8 cellular contexts compared by ENCODE assay signal in genomic region chr7:157272351-157273207, GRCh38.
DNase-seq lines count a peak whose midpoint lies in the region; ATAC-seq, FAIRE-seq and TF ChIP-seq lines count a peak whose summit lies in the region.

No MANE protein-coding gene starts in this region.

- peak overlapping the region; percentile 60 for H3K4me3 Mint-ChIP-seq in astrocyte (ENCODE audit: unreplicated experiment)
- H3K4me3 Mint-ChIP-seq in mesothelial cell of epicardium = no peak overlapping the region

- H2AFZ ChIP-seq in astrocyte (ENCODE audit: low read depth, low read length) = no peak overlapping the region
- H2AFZ ChIP-seq in MM.1S (ENCODE audit: low read length) = no peak overlapping the region

- peak in 2 of 3 experiments; percentile 27 to 62 for DNase-seq in NCI-H1417 (lab: John Stamatoyannopoulos, UW)
- DNase-seq in NCI-H1417 treated with DMSO at 0.1 percent for 48 hours (lab: John Stamatoyannopoulos, UW) = no peak
- no peak for DNase-seq in astrocyte (ENCODE audit: low read depth)
- DNase-seq in mesothelial cell of epicardium (ENCODE audit: low spot score in 2 of 2, unreplicated experiment in 2 of 2) = no peak
- no peak for DNase-seq in substantia nigra (lab: John Stamatoyannopoulos, UW)
- no peak for DNase-seq in NCI-H510A treated with DMSO at 0.1 percent for 48 hours (lab: John Stamatoyannopoulos, UW)
- no peak for DNase-seq in MM.1S

- ATAC-seq in GM21423 (IDR thresholded peaks at IDR 0.05; ENCODE audit: unreplicated experiment) = no peak

- H3K27ac Mint-ChIP-seq in astrocyte (ENCODE audit: unreplicated experiment) (peak overlapping the region; percentile 79), mesothelial cell of epicardium (peak overlapping the region; percentile 54)

- no peaks in the 10 kb centered on the region for H3K9me2 ChIP-seq in MM.1S (replicated peaks; ENCODE audit: insufficient read depth, low read length)

- FAIRE-seq in astrocyte (lab: Jason Lieb, UNC) = no peak

- H3K9ac ChIP-seq in astrocyte (ENCODE audit: low read length) = peak overlapping the region; percentile 62
- H3K9ac ChIP-seq in MM.1S (ENCODE audit: low read length) = no peak overlapping the region

- H3K36me3 ChIP-seq in astrocyte (ENCODE audit: insufficient read depth, low read length) (peaks cover 16% of the 10 kb centered on the region), MM.1S (replicated peaks; ENCODE audit: insufficient read depth, low read length) (peaks cover 11% of the 10 kb centered on the region; the same call in 1 of the 2 replicates)

- H3K9me3 Mint-ChIP-seq in astrocyte (ENCODE audit: unreplicated experiment) (no peaks in the 10 kb centered on the region), mesothelial cell of epicardium (no peaks in the 10 kb centered on the region)

- no peaks in the 10 kb centered on the region for H3K79me2 ChIP-seq in astrocyte (ENCODE audit: insufficient read depth, low read length)
- H3K79me2 ChIP-seq in MM.1S (ENCODE audit: low read length) = no peaks in the 10 kb centered on the region

- H3K27me3 ChIP-seq in astrocyte (ENCODE audit: insufficient read depth, low read length) (no peaks in the 10 kb centered on the region), MM.1S (replicated peaks; ENCODE audit: insufficient read depth, low read length) (peaks cover 8% of the 10 kb centered on the region; the same call in 1 of the 2 replicates)

- peaks cover 9% of the 10 kb centered on the region; the same call in 1 of the 2 replicates for H3F3A ChIP-seq in MM.1S (ENCODE audit: insufficient read depth, low read length)

- peaks cover 37% of the 10 kb centered on the region for H3K4me1 ChIP-seq in astrocyte (ENCODE audit: insufficient read depth, low read length)
- no peaks in the 10 kb centered on the region for H3K4me1 ChIP-seq in MM.1S (ENCODE audit: low read length)

- H3K4me3 ChIP-seq in astrocyte (ENCODE audit: insufficient read depth, low read depth, low read length) = no peak overlapping the region
- H3K4me3 ChIP-seq in MM.1S (ENCODE audit: low read length) = no peak overlapping the region

- H3K27me3 Mint-ChIP-seq in astrocyte (ENCODE audit: low read depth, unreplicated experiment) (no peaks in the 10 kb centered on the region), mesothelial cell of epicardium (ENCODE audit: low read depth) (no peaks in the 10 kb centered on the region)

- peak overlapping the region; percentile 85 for H3K27ac ChIP-seq in astrocyte (ENCODE audit: low read depth, low read length)
- H3K27ac ChIP-seq in substantia nigra (ENCODE audit: low read depth, low read length, poor library complexity, severe bottlenecking) = peak overlapping the region; percentile 3
- H3K27ac ChIP-seq in MM.1S (ENCODE audit: low read length) = no peak overlapping the region

- H3K9me3 ChIP-seq in astrocyte (ENCODE audit: insufficient read depth, low read depth, low read length) = no peaks in the 10 kb centered on the region
- H3K9me3 ChIP-seq in MM.1S (replicated peaks; ENCODE audit: insufficient read depth, low read length) = no peaks in the 10 kb centered on the region

- H3K4me1 Mint-ChIP-seq in astrocyte (ENCODE audit: low read depth, unreplicated experiment) (peaks cover 23% of the 10 kb centered on the region), mesothelial cell of epicardium (peaks cover 6% of the 10 kb centered on the region)

- peaks cover 24% of the 10 kb centered on the region for H3K36me3 Mint-ChIP-seq in astrocyte (ENCODE audit: low read depth, unreplicated experiment)
- H3K36me3 Mint-ChIP-seq in mesothelial cell of epicardium = peaks cover 13% of the 10 kb centered on the region

- H4K20me1 ChIP-seq in astrocyte (ENCODE audit: insufficient read depth, low read length) = no peaks in the 10 kb centered on the region
- H4K20me1 ChIP-seq in MM.1S (ENCODE audit: insufficient read depth, low read length) = no peaks in the 10 kb centered on the region

- peak overlapping the region; percentile 34 for H3K4me2 ChIP-seq in astrocyte (ENCODE audit: low read length)
- H3K4me2 ChIP-seq in MM.1S (ENCODE audit: low read depth, low read length) = no peak overlapping the region

- TF ChIP-seq CTCF in astrocyte (IDR thresholded peaks at IDR 0.05; ENCODE audit: insufficient read depth, low read depth, low read length) (no peak), mesothelial cell of epicardium (IDR thresholded peaks at IDR 0.05; ENCODE audit: unreplicated experiment) (no peak), MM.1S (IDR thresholded peaks at IDR 0.05; ENCODE audit: low read length) (no peak)

Comparison
In these comparisons a context has a peak if more than half of its experiments do, and no peak if none do; other contexts are left out.
1. DNase-seq: peak in NCI-H1417 (2 of 3); none in NCI-H1417 treated with DMSO at 0.1 percent for 48 hours (single experiment), astrocyte (single experiment), mesothelial cell of epicardium (0 of 2), substantia nigra (0 of 49), NCI-H510A treated with DMSO at 0.1 percent for 48 hours (single experiment) and MM.1S (single experiment).